In the genomic region with DNA sequence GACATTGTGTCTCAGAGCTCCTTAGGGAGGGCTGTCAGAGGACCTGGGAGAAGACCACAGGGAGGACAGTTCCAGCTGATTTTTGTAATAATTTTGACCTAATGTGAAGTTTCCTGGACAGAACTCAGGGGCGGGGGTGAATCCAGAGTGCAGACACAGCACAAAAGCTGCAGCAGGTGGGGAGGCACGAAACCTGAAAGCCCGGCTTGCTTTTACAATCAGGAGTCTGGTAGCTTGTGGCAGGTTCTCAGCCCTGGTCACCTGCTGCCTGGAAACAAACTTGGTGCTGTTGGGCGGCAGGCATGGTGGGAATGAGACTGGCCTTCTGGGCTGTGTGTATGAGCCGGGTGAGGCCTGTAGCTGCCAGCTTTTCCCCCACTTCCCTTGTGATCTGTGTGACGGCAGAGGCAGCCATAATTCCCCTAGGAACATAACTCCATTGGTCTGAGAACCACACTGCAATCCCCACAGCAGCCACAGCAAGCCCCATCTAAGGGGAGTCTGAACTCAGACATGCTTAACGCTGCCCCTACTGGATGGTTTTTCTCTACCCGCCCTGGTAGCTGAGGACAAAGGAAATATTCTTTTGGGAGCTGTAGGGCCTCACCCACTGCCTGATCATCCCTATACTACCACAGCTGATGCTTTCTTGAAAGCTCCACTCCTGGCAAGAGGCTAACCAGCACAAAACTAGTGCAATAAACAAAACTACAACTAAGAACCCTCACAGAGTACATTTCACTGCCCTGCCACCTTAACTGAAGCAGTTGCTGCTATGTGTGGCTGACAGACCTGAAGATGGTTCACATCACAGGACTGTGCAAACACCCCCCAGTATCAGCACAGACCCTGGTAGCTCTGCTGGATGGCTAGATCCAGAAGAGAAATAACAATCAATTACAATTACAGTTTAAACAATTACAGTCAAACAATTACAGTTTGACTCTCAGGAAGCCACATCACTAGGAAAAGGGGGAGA, we compare ENCODE assay signal across 8 cellular contexts.
DNase-seq lines count a peak whose midpoint lies in the region; ATAC-seq and TF ChIP-seq lines count a peak whose summit lies in the region.

No MANE protein-coding gene starts in this region.

- WGBS in body of pancreas, 2 donors: 66 to 75% methylated on average over 3 to 8 of the region's 8 CpGs

- no peak overlapping the region for H3K27ac ChIP-seq in body of pancreas

- H3K4me1 ChIP-seq in body of pancreas: no peaks in the 10 kb centered on the region

- no peak overlapping the region for H3K4me3 Mint-ChIP-seq in activated CD8-positive, alpha-beta memory T cell treated with anti-CD3 and anti-CD28 coated beads, Interleukin-2, amount 10 ng/mL, durations not matched to agents 7 days and 5 days

- H3K27ac Mint-ChIP-seq in activated CD8-positive, alpha-beta memory T cell treated with anti-CD3 and anti-CD28 coated beads, Interleukin-2, amount 10 ng/mL, durations not matched to agents 7 days and 5 days: no peak overlapping the region

- no peaks in the 10 kb centered on the region for H3K4me1 Mint-ChIP-seq in activated CD8-positive, alpha-beta memory T cell treated with anti-CD3 and anti-CD28 coated beads, Interleukin-2, amount 10 ng/mL, durations not matched to agents 7 days and 5 days

- ATAC-seq in GM21360 (IDR thresholded peaks at IDR 0.05; ENCODE audit: unreplicated experiment) (peak; percentile 98), HG03457 (IDR thresholded peaks at IDR 0.05; ENCODE audit: unreplicated experiment) (peak; percentile 93), body of pancreas (no peak)
- ATAC-seq in activated CD8-positive, alpha-beta memory T cell treated with anti-CD3 and anti-CD28 coated beads, Interleukin-2, amount 10 ng/mL, durations not matched to agents 7 days and 5 days: no peak

- DNase-seq in ELR (ENCODE audit: low read depth) (peak; percentile 48), SKM-1 treated with dmso at 0.1 percent for 144 hours (lab: John Stamatoyannopoulos, UW; ENCODE audit: unreplicated experiment) (peak; percentile 32), kidney epithelial cell (ENCODE audit: low read depth) (no peak), body of pancreas (no peak), NCI-H2196 treated with DMSO at 0.1 percent for 48 hours (lab: John Stamatoyannopoulos, UW; ENCODE audit: unreplicated experiment) (no peak)
- DNase-seq in activated CD8-positive, alpha-beta memory T cell treated with anti-CD3 and anti-CD28 coated beads, Interleukin-2, amount 10 ng/mL, durations not matched to agents 7 days and 5 days: no peak

- CTCF ChIA-PET in activated CD8-positive, alpha-beta memory T cell treated with anti-CD3 and anti-CD28 coated beads, Interleukin-2, amount 10 ng/mL, durations not matched to agents 7 days and 5 days (lab: Charles Lee): no interaction called here

- no peak for TF ChIP-seq POLR2A in body of pancreas (IDR thresholded peaks at IDR 0.05)

- TF ChIP-seq CTCF in kidney epithelial cell (IDR thresholded peaks at IDR 0.05; ENCODE audit: insufficient read depth, low read length, poor library complexity, severe bottlenecking): peak; percentile 33
- peak in 1 of 7 experiments; percentile 6 for TF ChIP-seq CTCF in body of pancreas (IDR thresholded peaks at IDR 0.05)

- no peak overlapping the region for H3K4me3 ChIP-seq in kidney epithelial cell (ENCODE audit: low read depth, low read length)
- no peak overlapping the region for H3K4me3 ChIP-seq in body of pancreas

- H3K36me3 ChIP-seq in kidney epithelial cell (ENCODE audit: control insufficient read depth, insufficient read depth, low read length) (no peaks in the 10 kb centered on the region), body of pancreas (replicated peaks in 1 of 2; ENCODE audit: insufficient read depth in 1 of 2, low read depth in 2 of 2) (no peaks in the 10 kb centered on the region)

- H3K27me3 Mint-ChIP-seq in activated CD8-positive, alpha-beta memory T cell treated with anti-CD3 and anti-CD28 coated beads, Interleukin-2, amount 10 ng/mL, durations not matched to agents 7 days and 5 days: peaks cover 3% of the 10 kb centered on the region

- H3K9me3 ChIP-seq in body of pancreas: no peaks in the 10 kb centered on the region

- intact Hi-C loops in body of pancreas (cut with DNase I): no loop called here

- H3K36me3 Mint-ChIP-seq in activated CD8-positive, alpha-beta memory T cell treated with anti-CD3 and anti-CD28 coated beads, Interleukin-2, amount 10 ng/mL, durations not matched to agents 7 days and 5 days: no peaks in the 10 kb centered on the region

- H3K27me3 ChIP-seq in kidney epithelial cell (ENCODE audit: control insufficient read depth, insufficient read depth, low read length): no peaks in the 10 kb centered on the region
- no peaks in the 10 kb centered on the region for H3K27me3 ChIP-seq in body of pancreas

- no peaks in the 10 kb centered on the region for H3K9me3 Mint-ChIP-seq in activated CD8-positive, alpha-beta memory T cell treated with anti-CD3 and anti-CD28 coated beads, Interleukin-2, amount 10 ng/mL, durations not matched to agents 7 days and 5 days (ENCODE audit: low read depth)

Comparison
In these comparisons a context has a peak if more than half of its experiments do, and no peak if none do; other contexts are left out.
1. DNase-seq: peak in ELR (single experiment) and SKM-1 treated with dmso at 0.1 percent for 144 hours (single experiment); none in kidney epithelial cell (single experiment), activated CD8-positive, alpha-beta memory T cell treated with anti-CD3 and anti-CD28 coated beads, Interleukin-2, amount 10 ng/mL, durations not matched to agents 7 days and 5 days (single experiment), body of pancreas (0 of 4) and NCI-H2196 treated with DMSO at 0.1 percent for 48 hours (single experiment).
2. ATAC-seq: peak in GM21360 (single experiment) and HG03457 (single experiment); none in activated CD8-positive, alpha-beta memory T cell treated with anti-CD3 and anti-CD28 coated beads, Interleukin-2, amount 10 ng/mL, durations not matched to agents 7 days and 5 days (single experiment) and body of pancreas (single experiment).